In genomic region chr16:87491522-87492240, GRCh38 we compare ENCODE assay signal across 8 cellular contexts. TPM values are rescaled to one million over a fixed set of nuclear protein-coding genes. Genes with fewer than 3 reads are reported as not detected.
DNase-seq lines count a peak whose midpoint lies in the region; ATAC-seq and TF ChIP-seq lines count a peak whose summit lies in the region.
"Not testable (repeated sequence)": the region's sequence is repeated elsewhere in the genome, so short reads cannot be mapped to it uniquely, and the experiment has no call there.

No MANE protein-coding gene starts in this region.

- peak overlapping the region; percentile 55 for H3K14ac ChIP-seq in IMR-90 (replicated peaks; ENCODE audit: low read depth, low read length)

- not testable (repeated sequence) for H2BK20ac ChIP-seq in IMR-90 (ENCODE audit: low read depth, low read length)

- peaks cover 19% of the 10 kb centered on the region for H3K36me3 Mint-ChIP-seq in CD4-positive, alpha-beta T cell (ENCODE audit: low read depth)
- not testable (repeated sequence) for H3K36me3 Mint-ChIP-seq in T-helper 1 cell treated with Interleukin-12 subunit alpha and Interleukin-12 subunit beta and Interleukin-4 antibody, amounts not matched to agents 30 μg/mL and 1 μg/mL, for 36 hours (ENCODE audit: low read depth); activated naive CD4-positive, alpha-beta T cell treated with anti-CD3 and anti-CD28 coated beads, Interleukin-2, amount 50 U/mL, for 24 hours; immature natural killer cell

- H3K4ac ChIP-seq in IMR-90 (ENCODE audit: low read depth, low read length) = peak overlapping the region; percentile 53; the same call in 1 of the 2 replicates

- H2AK9ac ChIP-seq in IMR-90 (replicated peaks; ENCODE audit: low read depth, low read length, poor library complexity) = peak overlapping the region; percentile 37

- H3K4me1 ChIP-seq in IMR-90 (ENCODE audit: control insufficient read depth, insufficient read depth, low read length) = peaks cover 20% of the 10 kb centered on the region
- not testable (repeated sequence) for H3K4me1 ChIP-seq in endocrine pancreas (ENCODE audit: control insufficient read depth, insufficient read depth, low read length)
- H3K4me1 ChIP-seq in stomach smooth muscle (ENCODE audit: control insufficient read depth, insufficient read depth, low read length) = peaks cover 41% of the 10 kb centered on the region

- H2BK5ac ChIP-seq in IMR-90 (ENCODE audit: low read depth, low read length, poor library complexity, severe bottlenecking) = not testable (repeated sequence)

- H4K20me1 ChIP-seq in IMR-90 (ENCODE audit: insufficient read depth, low read length) = peaks cover 48% of the 10 kb centered on the region

- POLR2A ChIA-PET in CD4-positive, alpha-beta T cell (lab: Charles Lee) = interaction anchor here (0.7 to 4.2 kb wide), 3 partner anchors 15 to 275 kb away, joined by 3 to 18 read pairs (median 4); partner anchors contain the start of gene KLHDC4
- POLR2A ChIA-PET in IMR-90 (lab: Charles Lee; ENCODE audit: unreplicated experiment) = not testable (repeated sequence)

- H3K9me3 Mint-ChIP-seq in CD4-positive, alpha-beta T cell; T-helper 1 cell treated with Interleukin-12 subunit alpha and Interleukin-12 subunit beta and Interleukin-4 antibody, amounts not matched to agents 30 μg/mL and 1 μg/mL, for 36 hours; activated naive CD4-positive, alpha-beta T cell treated with anti-CD3 and anti-CD28 coated beads, Interleukin-2, amount 50 U/mL, for 24 hours; immature natural killer cell: not testable (repeated sequence)

- intact Hi-C loops in CD4-positive, alpha-beta T cell (cut with DNase I, micrococcal nuclease) = loop anchor here (2.0 to 5.0 kb wide), 4 partner anchors 27 to 461 kb away; partner anchors contain the start of genes BANP (in 1 of the 2), C16orf95 (in 1 of the 2) and MAP1LC3B (in 1 of the 2)
- intact Hi-C loops in IMR-90 (cut with micrococcal nuclease) = loop anchor here (2.0 to 5.0 kb wide), 3 partner anchors 44 to 91 kb away; no protein-coding TSS in a partner anchor

- H4K5ac ChIP-seq in IMR-90 (ENCODE audit: low read depth, low read length) = not testable (repeated sequence)

- not testable (repeated sequence) for H2BK120ac ChIP-seq in IMR-90 (ENCODE audit: low read depth, low read length)

- WGBS in IMR-90 (ENCODE audit: extremely low coverage in 2 of 2, insufficient read length in 1 of 2), 2 experiments = 27% methylated on average over 14 of the region's 67 CpGs; no CpG with 5 or more reads in 1 of the 2 experiments

- not testable (repeated sequence) for H3K27me3 ChIP-seq in CD4-positive, alpha-beta T cell (ENCODE audit: control insufficient read depth, insufficient read depth, low read length); IMR-90 (ENCODE audit: control insufficient read depth, insufficient read depth, low read length); endocrine pancreas (ENCODE audit: control insufficient read depth, insufficient read depth, low read length); stomach smooth muscle (ENCODE audit: control insufficient read depth in 1 of 2, insufficient read depth in 2 of 2, low read length in 2 of 2)

- not testable (repeated sequence) for ATAC-seq in CD4-positive, alpha-beta T cell (ENCODE audit: poor library complexity)
- ATAC-seq in IMR-90 (ENCODE audit: low read depth) (peak; percentile 3), omental fat pad (ENCODE audit: low FRiP score) (peak; percentile 6)

- H3K56ac ChIP-seq in IMR-90 (ENCODE audit: extremely low read depth, insufficient read depth, low read length) = not testable (repeated sequence)

- peak in 3 of 10 experiments; percentile 7 to 40 (median 18) for DNase-seq in CD4-positive, alpha-beta T cell
- peak; percentile 34 for DNase-seq in IMR-90
- DNase-seq in immature natural killer cell; omental fat pad (ENCODE audit: low spot score): not testable (repeated sequence)

- peak overlapping the region; percentile 74; the same call in 1 of the 2 replicates for H3K23ac ChIP-seq in IMR-90 (ENCODE audit: low read depth, low read length)

- H3K27me3 Mint-ChIP-seq in CD4-positive, alpha-beta T cell; activated naive CD4-positive, alpha-beta T cell treated with anti-CD3 and anti-CD28 coated beads, Interleukin-2, amount 50 U/mL, for 24 hours: not testable (repeated sequence)
- H3K27me3 Mint-ChIP-seq in T-helper 1 cell treated with Interleukin-12 subunit alpha and Interleukin-12 subunit beta and Interleukin-4 antibody, amounts not matched to agents 30 μg/mL and 1 μg/mL, for 36 hours (ENCODE audit: low read depth) = peaks cover 53% of the 10 kb centered on the region
- peaks cover 10 to 17% (median 16%) of the 10 kb centered on the region in 3 donors for H3K27me3 Mint-ChIP-seq in immature natural killer cell (ENCODE audit: low read depth in 3 of 3)

- H2AK5ac ChIP-seq in IMR-90 (ENCODE audit: low read depth, low read length) = not testable (repeated sequence)

- not testable (repeated sequence) for H3K9me3 ChIP-seq in CD4-positive, alpha-beta T cell (ENCODE audit: control insufficient read depth, low read length); IMR-90 (ENCODE audit: control insufficient read depth, insufficient read depth, low read length); endocrine pancreas (ENCODE audit: control insufficient read depth, low read length); stomach smooth muscle (ENCODE audit: control insufficient read depth in 2 of 2, low read length in 2 of 2)

- H3K27ac ChIP-seq in CD4-positive, alpha-beta T cell (ENCODE audit: low read depth, low read length); stomach smooth muscle (ENCODE audit: low read length): not testable (repeated sequence)
- H3K27ac ChIP-seq in IMR-90 (ENCODE audit: insufficient read depth, low read length) = 0 out of 2 replicates have a peak overlapping the region, but pooled peaks have one; percentile 7

- peak overlapping the region; percentile 94 for H3K4me2 ChIP-seq in IMR-90 (ENCODE audit: low read depth, low read length)

- H3K9ac ChIP-seq in IMR-90 (ENCODE audit: low read depth, low read length) (peak overlapping the region; percentile 54), endocrine pancreas (ENCODE audit: control insufficient read depth, insufficient read depth, low read length) (peak overlapping the region; percentile 34), stomach smooth muscle (ENCODE audit: low read length in 2 of 2) (peak overlapping the region; percentile 48 to 51)

- H3K27ac Mint-ChIP-seq in CD4-positive, alpha-beta T cell = peak overlapping the region; percentile 90
- H3K27ac Mint-ChIP-seq in T-helper 1 cell treated with Interleukin-12 subunit alpha and Interleukin-12 subunit beta and Interleukin-4 antibody, amounts not matched to agents 30 μg/mL and 1 μg/mL, for 36 hours = peak overlapping the region; percentile 52
- H3K27ac Mint-ChIP-seq in activated naive CD4-positive, alpha-beta T cell treated with anti-CD3 and anti-CD28 coated beads, Interleukin-2, amount 50 U/mL, for 24 hours = peak overlapping the region; percentile 91
- H3K27ac Mint-ChIP-seq in immature natural killer cell = peak overlapping the region in 3 of 6 donors; percentile 1 to 72 (median 66)

- peaks cover 18 to 43% of the 10 kb centered on the region in 2 experiments for H3K79me1 ChIP-seq in IMR-90 (ENCODE audit: low read depth in 1 of 2, low read length in 2 of 2)

- TF ChIP-seq POLR2A in IMR-90 (IDR thresholded peaks at IDR 0.05; ENCODE audit: low read depth, low read length) = not testable (repeated sequence)

- dilution Hi-C loops in IMR-90 (cut with HindIII; ENCODE audit: low sequenced_read_pairs, unreplicated experiment) = not testable (repeated sequence)

- not testable (repeated sequence) for H3K18ac ChIP-seq in IMR-90 (ENCODE audit: low read depth, low read length)

- H2BK15ac ChIP-seq in IMR-90 (ENCODE audit: low read depth, low read length) = not testable (repeated sequence)

- not testable (repeated sequence) for BruUV-seq in IMR-90 (replicated peaks; lab: Mats Ljungman, UMichigan)

- in situ Hi-C loops in IMR-90 (cut with MboI; ENCODE audit: low sequenced_read_pairs) = not testable (repeated sequence)

- peak overlapping the region; percentile 51 for H2AFZ ChIP-seq in IMR-90 (replicated peaks; ENCODE audit: low read length, poor library complexity)

- not testable (repeated sequence) for TF ChIP-seq CTCF in CD4-positive, alpha-beta T cell (IDR thresholded peaks at IDR 0.05); IMR-90 (conservative IDR thresholded peaks at IDR 0.05; ENCODE audit: low read depth, low read length); omental fat pad (IDR thresholded peaks at IDR 0.05)

- H4K91ac ChIP-seq in IMR-90 (ENCODE audit: insufficient read depth, low read depth, low read length) = not testable (repeated sequence)

- peak overlapping the region; percentile 87 for H3K4me3 Mint-ChIP-seq in CD4-positive, alpha-beta T cell
- peak overlapping the region; percentile 75 for H3K4me3 Mint-ChIP-seq in T-helper 1 cell treated with Interleukin-12 subunit alpha and Interleukin-12 subunit beta and Interleukin-4 antibody, amounts not matched to agents 30 μg/mL and 1 μg/mL, for 36 hours
- H3K4me3 Mint-ChIP-seq in activated naive CD4-positive, alpha-beta T cell treated with anti-CD3 and anti-CD28 coated beads, Interleukin-2, amount 50 U/mL, for 24 hours = peak overlapping the region; percentile 95
- peak overlapping the region; percentile 74 to 83 (median 75) for H3K4me3 Mint-ChIP-seq in immature natural killer cell

- not testable (repeated sequence) for H3K9me1 ChIP-seq in IMR-90 (ENCODE audit: insufficient read depth, low read length)

- peaks cover 57% of the 10 kb centered on the region for H3K4me1 Mint-ChIP-seq in CD4-positive, alpha-beta T cell (ENCODE audit: low read depth)
- H3K4me1 Mint-ChIP-seq in T-helper 1 cell treated with Interleukin-12 subunit alpha and Interleukin-12 subunit beta and Interleukin-4 antibody, amounts not matched to agents 30 μg/mL and 1 μg/mL, for 36 hours (ENCODE audit: low read depth) = peaks cover 24% of the 10 kb centered on the region
- H3K4me1 Mint-ChIP-seq in activated naive CD4-positive, alpha-beta T cell treated with anti-CD3 and anti-CD28 coated beads, Interleukin-2, amount 50 U/mL, for 24 hours = peaks cover 67% of the 10 kb centered on the region
- H3K4me1 Mint-ChIP-seq in immature natural killer cell = peaks cover 69 to 80% of the 10 kb centered on the region in 2 donors

- not testable (repeated sequence) for H3K36me3 ChIP-seq in IMR-90 (ENCODE audit: control insufficient read depth, insufficient read depth, low read length); endocrine pancreas (ENCODE audit: control insufficient read depth, insufficient read depth, low read length); stomach smooth muscle (ENCODE audit: control insufficient read depth in 2 of 2, insufficient read depth in 2 of 2, low read length in 2 of 2)

- 0 out of 2 replicates have a peak, but pooled peaks have one; percentile 4 for TF ChIP-seq RAD21 in IMR-90 (IDR thresholded peaks at IDR 0.05; ENCODE audit: low read length)

- peak overlapping the region; percentile 67 for H3K4me3 ChIP-seq in IMR-90 (ENCODE audit: insufficient read depth, low read depth, low read length)
- H3K4me3 ChIP-seq in endocrine pancreas (ENCODE audit: control insufficient read depth, insufficient read depth, low read length) = not testable (repeated sequence)
- H3K4me3 ChIP-seq in stomach smooth muscle (ENCODE audit: low read length in 2 of 2) = peak overlapping the region; percentile 68 to 77

- not testable (repeated sequence) for H4K8ac ChIP-seq in IMR-90 (ENCODE audit: low read depth in 2 of 2, low read length in 2 of 2)

- CTCF ChIA-PET in CD4-positive, alpha-beta T cell (lab: Charles Lee); IMR-90 (lab: Yijun Ruan, JAX): not testable (repeated sequence)

RNA-seq across cellular contexts. Expression of gene ZCCHC14, which starts 1.1 kb away (rescaled TPM):
- total RNA-seq in CD4-positive, alpha-beta T cell = 10 to 100 TPM; 16.4 to 18.3 TPM
- total RNA-seq in IMR-90 (2012; rRNA removed) = 2.5 and 2.8 TPM in 2 replicates
- 5.3 and 7.4 TPM in 2 replicates for polyA plus RNA-seq in IMR-90 (2012; rRNA removed)
- 3.1 and 5.0 TPM in 2 replicates for polyA plus RNA-seq in IMR-90 (2012; cell fraction: cytosol; rRNA removed)
- 18.4 and 27.2 TPM in 2 replicates for polyA plus RNA-seq in IMR-90 (2012; cell fraction: nucleus; rRNA removed; ENCODE audit: low replicate concordance)
- polyA plus RNA-seq in immature natural killer cell = under 1 TPM in 2 of 3 donors, not detected in 1; 0.17 to 0.48 TPM
- total RNA-seq in omental fat pad = 10 to 100 TPM in 3 of 4 donors, 1 to 10 TPM in 1; 8.9 to 20.5 (median 10.8) TPM
